Comparison of ENCODE assay signal across 21 cellular contexts in the genomic region with DNA sequence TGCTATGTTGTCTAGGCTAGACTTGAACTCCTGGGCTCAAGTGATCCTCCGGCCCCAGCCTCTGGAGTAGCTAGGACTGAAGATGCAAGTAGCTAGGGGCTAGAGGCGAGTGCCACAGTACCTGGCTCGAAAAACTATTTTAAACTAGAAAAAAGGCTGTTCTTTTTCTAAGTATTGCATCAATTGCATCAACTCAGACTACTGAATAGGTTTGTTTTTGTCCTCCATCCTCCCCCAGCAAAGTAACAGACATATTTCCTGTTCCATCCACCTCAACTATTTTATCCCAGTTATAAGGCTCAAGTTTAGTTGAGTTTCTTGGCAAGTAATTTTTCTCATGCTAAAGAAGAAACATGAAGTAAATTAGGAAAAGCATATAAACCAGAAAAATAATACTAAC. TPM values are rescaled to one million over a fixed set of nuclear protein-coding genes. Genes with fewer than 3 reads are reported as not detected.
DNase-seq lines count a peak whose midpoint lies in the region; ATAC-seq and TF ChIP-seq lines count a peak whose summit lies in the region.
"Had no signal": no experiment of that assay in that cellular context is flagged by ENCODE, and none has a peak within 500 bp of the region (broad histone marks: within the 10 kb centered on the region; RNA-seq: fewer than 3 reads in every experiment).

No MANE protein-coding gene starts in this region.

- peaks cover 25% of the 10 kb centered on the region for H3K36me3 Mint-ChIP-seq in WTC11

- H3K9me3 Mint-ChIP-seq in WTC11: no peaks in the 10 kb centered on the region; the same call in 1 of the 2 replicates
- H3K9me3 Mint-ChIP-seq: dendritic cell treated with granulocyte-macrophage colony-stimulating factor and Interleukin-4, amounts not matched to agents 40 ng/mL and 50 ng/mL, for 4 days had no signal

- H3K4me3 ChIP-seq in GM23248 (peak overlapping the region; percentile 89), foreskin fibroblast (ENCODE audit: low read depth in 1 of 2, low read length in 2 of 2) (peak overlapping the region; percentile 13 to 37), psoas muscle (peak overlapping the region; percentile 98)
- H3K4me3 ChIP-seq: SK-N-MC had no signal

- in situ Hi-C loops in GM23248 (cut with MboI): no loop called here

- peaks cover 48% of the 10 kb centered on the region for H3F3A ChIP-seq in GM23248 (ENCODE audit: insufficient read depth)

- H3K9ac ChIP-seq in GM23248: peak overlapping the region; percentile 92

- DNase-seq in GM23248: peak; percentile 46
- DNase-seq in WTC11 (ENCODE audit: low spot score): no peak
- DNase-seq in foreskin fibroblast: no peak
- DNase-seq in psoas muscle: no peak
- no peak for DNase-seq in T1000 (lab: John Stamatoyannopoulos, UW)
- DNase-seq in NCI-H510A (lab: John Stamatoyannopoulos, UW): no peak
- DNase-seq in NCI-H2171 (lab: John Stamatoyannopoulos, UW): no peak
- DNase-seq in activated CD4-positive, alpha-beta T cell treated with anti-CD3 and anti-CD28 coated beads, Interleukin-2, amount 50 U/mL, for 1 hour: no peak
- DNase-seq: activated CD4-positive, alpha-beta T cell treated with anti-CD3 and anti-CD28 coated beads for 4 hours; activated naive CD4-positive, alpha-beta T cell treated with Interleukin-2 at 50 U/mL for 16 hours; heart left ventricle; kidney; NCI-H2029 treated with DMSO at 0.1 percent for 48 hours; NCI-H524 treated with DMSO at 0.1 percent for 48 hours; stimulated activated CD4-positive, alpha-beta T cell treated with anti-CD3 and anti-CD28 coated beads, Interleukin-2, amount 100 ng/mL, for 48 hours; substantia nigra had no signal

- ATAC-seq in WTC11: no peak
- no peak for ATAC-seq in psoas muscle
- ATAC-seq: heart left ventricle, sciatic nerve had no signal

- intact Hi-C loops in psoas muscle (cut with DNase I): loop anchor here in 1 of 2 donors (10.0 kb wide), 1 partner anchor 208 kb away; no protein-coding TSS in a partner anchor

- CTCF ChIA-PET in WTC11 (lab: Charles Lee): no interaction called here

- H3K27me3 Mint-ChIP-seq in WTC11 (ENCODE audit: low read depth): peaks cover 3% of the 10 kb centered on the region
- H3K27me3 Mint-ChIP-seq: B cell had no signal

- TF ChIP-seq CTCF in WTC11 (IDR thresholded peaks at IDR 0.05) (no peak), foreskin fibroblast (IDR thresholded peaks at IDR 0.05; ENCODE audit: low read depth, low read length) (no peak), psoas muscle (IDR thresholded peaks at IDR 0.05) (no peak)

- H3K9me2 ChIP-seq in GM23248 (ENCODE audit: insufficient read depth): no peaks in the 10 kb centered on the region

- H3K4me3 Mint-ChIP-seq in WTC11: peak overlapping the region; percentile 10; the same call in 1 of the 2 replicates
- H3K4me3 Mint-ChIP-seq: B cell; dendritic cell treated with granulocyte-macrophage colony-stimulating factor and Interleukin-4, amounts not matched to agents 40 ng/mL and 50 ng/mL, for 4 days had no signal

- H3K36me3 ChIP-seq in GM23248 (ENCODE audit: low read depth): peaks cover 44% of the 10 kb centered on the region
- peaks cover 0 to 3% of the 10 kb centered on the region in 2 donors for H3K36me3 ChIP-seq in psoas muscle (ENCODE audit: insufficient read depth in 1 of 2, low read depth in 1 of 2)

- H2AFZ ChIP-seq in GM23248: no peak overlapping the region

- POLR2A ChIA-PET in WTC11 (lab: Charles Lee): no interaction called here

- peak overlapping the region; percentile 76 for H3K4me2 ChIP-seq in GM23248 (ENCODE audit: unreplicated experiment)

- no peaks in the 10 kb centered on the region for H3K27me3 ChIP-seq in GM23248 (replicated peaks; ENCODE audit: insufficient read depth)
- no peaks in the 10 kb centered on the region for H3K27me3 ChIP-seq in psoas muscle (ENCODE audit: insufficient read depth in 3 of 3, low read length in 2 of 3)
- H3K27me3 ChIP-seq: heart left ventricle had no signal

- WGBS in GM23248 (ENCODE audit: low coverage in 1 of 2, low lambda C conversion rate in 2 of 2, missing lambda C conversion rate in 2 of 2), 2 experiments: 99 to 100% methylated on average over 3 of the region's 3 CpGs
- 95 to 97% (median 95%) methylated on average over 3 of the region's 3 CpGs for WGBS in psoas muscle, 3 donors

- peaks cover 27% of the 10 kb centered on the region for H4K20me1 ChIP-seq in GM23248 (ENCODE audit: insufficient read depth)

- H3K4me1 Mint-ChIP-seq in WTC11: peaks cover 36% of the 10 kb centered on the region

- H3K4me1 ChIP-seq in GM23248 (ENCODE audit: insufficient read depth): peaks cover 36% of the 10 kb centered on the region
- H3K4me1 ChIP-seq in psoas muscle: peaks cover 45% of the 10 kb centered on the region

- no peaks in the 10 kb centered on the region for H3K9me3 ChIP-seq in GM23248 (ENCODE audit: low read depth)
- H3K9me3 ChIP-seq in psoas muscle: no peaks in the 10 kb centered on the region

- peaks cover 90% of the 10 kb centered on the region for H3K79me2 ChIP-seq in GM23248 (ENCODE audit: insufficient read depth)

- peak overlapping the region; percentile 87 for H3K27ac Mint-ChIP-seq in WTC11
- H3K27ac Mint-ChIP-seq: B cell; dendritic cell treated with granulocyte-macrophage colony-stimulating factor and Interleukin-4, amounts not matched to agents 40 ng/mL and 50 ng/mL, for 4 days had no signal

- H3K27ac ChIP-seq in GM23248: peak overlapping the region; percentile 79
- no peak overlapping the region for H3K27ac ChIP-seq in psoas muscle
- H3K27ac ChIP-seq: SK-N-MC had no signal

TF ChIP-seq in WTC11, 78 proteins besides CTCF, POLR2A, EP300 and RAD21:
- TF ChIP-seq, protein P1, sequence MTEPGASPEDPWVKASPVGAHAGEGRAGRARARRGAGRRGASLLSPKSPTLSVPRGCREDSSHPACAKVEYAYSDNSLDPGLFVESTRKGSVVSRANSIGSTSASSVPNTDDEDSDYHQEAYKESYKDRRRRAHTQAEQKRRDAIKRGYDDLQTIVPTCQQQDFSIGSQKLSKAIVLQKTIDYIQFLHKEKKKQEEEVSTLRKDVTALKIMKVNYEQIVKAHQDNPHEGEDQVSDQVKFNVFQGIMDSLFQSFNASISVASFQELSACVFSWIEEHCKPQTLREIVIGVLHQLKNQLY (CRISPR knock-in tag; IDR thresholded peaks at IDR 0.05): no peak
- TF ChIP-seq, protein P2, sequence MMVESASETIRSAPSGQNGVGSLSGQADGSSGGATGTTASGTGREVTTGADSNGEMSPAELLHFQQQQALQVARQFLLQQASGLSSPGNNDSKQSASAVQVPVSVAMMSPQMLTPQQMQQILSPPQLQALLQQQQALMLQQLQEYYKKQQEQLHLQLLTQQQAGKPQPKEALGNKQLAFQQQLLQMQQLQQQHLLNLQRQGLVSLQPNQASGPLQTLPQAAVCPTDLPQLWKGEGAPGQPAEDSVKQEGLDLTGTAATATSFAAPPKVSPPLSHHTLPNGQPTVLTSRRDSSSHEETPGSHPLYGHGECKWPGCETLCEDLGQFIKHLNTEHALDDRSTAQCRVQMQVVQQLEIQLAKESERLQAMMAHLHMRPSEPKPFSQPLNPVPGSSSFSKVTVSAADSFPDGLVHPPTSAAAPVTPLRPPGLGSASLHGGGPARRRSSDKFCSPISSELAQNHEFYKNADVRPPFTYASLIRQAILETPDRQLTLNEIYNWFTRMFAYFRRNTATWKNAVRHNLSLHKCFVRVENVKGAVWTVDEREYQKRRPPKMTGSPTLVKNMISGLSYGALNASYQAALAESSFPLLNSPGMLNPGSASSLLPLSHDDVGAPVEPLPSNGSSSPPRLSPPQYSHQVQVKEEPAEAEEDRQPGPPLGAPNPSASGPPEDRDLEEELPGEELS (CRISPR knock-in tag; IDR thresholded peaks at IDR 0.05): no peak
- TF ChIP-seq ZNF263 (CRISPR knock-in tag; IDR thresholded peaks at IDR 0.05; ENCODE audit: low read depth) (no peak), JAZF1 (CRISPR knock-in tag; IDR thresholded peaks at IDR 0.05) (no peak)
- TF ChIP-seq, protein P3, sequence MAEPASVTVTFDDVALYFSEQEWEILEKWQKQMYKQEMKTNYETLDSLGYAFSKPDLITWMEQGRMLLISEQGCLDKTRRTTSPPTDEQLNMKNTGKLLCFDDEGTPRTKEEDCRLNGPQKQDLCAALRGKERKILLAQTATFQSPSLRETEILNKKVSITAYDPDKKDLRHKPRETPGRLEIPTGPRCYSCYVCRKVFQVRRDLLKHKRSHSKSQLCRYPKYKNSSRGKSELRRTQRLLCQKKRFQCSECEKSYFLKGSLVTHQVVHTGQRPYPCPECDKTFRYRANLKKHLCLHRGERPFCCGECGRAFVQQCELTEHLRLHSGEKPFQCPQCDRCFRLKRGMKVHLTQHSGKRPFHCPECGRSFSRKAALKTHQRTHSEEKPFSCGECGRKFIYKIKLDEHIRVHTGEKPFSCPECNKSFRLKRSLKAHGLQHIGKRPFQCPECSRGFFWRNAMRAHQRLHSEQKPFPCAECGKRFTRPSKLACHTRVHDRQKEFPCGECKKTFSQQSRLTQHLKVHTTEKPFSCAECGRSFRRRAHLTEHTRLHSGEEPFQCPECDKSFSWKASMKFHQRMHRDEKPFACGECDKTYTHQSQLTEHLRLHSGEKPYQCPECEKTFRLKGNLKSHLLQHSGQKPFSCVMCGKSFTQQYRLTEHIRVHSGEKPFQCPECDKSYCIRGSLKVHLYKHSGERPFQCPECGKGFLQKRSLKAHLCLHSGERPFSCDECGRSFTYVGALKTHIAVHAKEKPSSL (CRISPR knock-in tag; conservative IDR thresholded peaks at IDR 0.05): no peak

RNA-seq across cellular contexts. Expression of gene SH3RF1, which starts 4.1 kb away (rescaled TPM):
- total RNA-seq in GM23248 (2014; rRNA removed; shearing (Covaris generic)): 24.9 and 28.3 TPM in 2 replicates
- polyA plus RNA-seq in GM23248 (2016; fragmentation: Nextera tagmentation; extraction: Ambion mirVana) (53.8 and 55.5 TPM in 2 replicates), psoas muscle (1 to 10 TPM; 4.8 to 7.4 (median 5.3) TPM)
- total RNA-seq in WTC11 (2021) (11.1 to 16.6 TPM (median 13.2 TPM) in 3 replicates), psoas muscle (10 to 100 TPM; 19.2 to 35.9 (median 27.0) TPM)
- total RNA-seq: G401 had no signal

Comparison
In these comparisons a context has a peak if more than half of its experiments do, and no peak if none do; other contexts are left out.
1. H3K4me3 ChIP-seq: peak in every context shown above with its lines; median percentile 98 in psoas muscle; 89 in GM23248; 25 in foreskin fibroblast.